ENCODE assay signal across 8 cellular contexts in genomic region chr22:37638351-37639069, GRCh38. TPM values are rescaled to one million over a fixed set of nuclear protein-coding genes. Genes with fewer than 3 reads are reported as not detected.
A peak's percentile ranks its signal among the peaks of the same experiment; 100 is the strongest.
DNase-seq lines count a peak whose midpoint lies in the region; TF ChIP-seq lines count a peak whose summit lies in the region.

No MANE protein-coding gene starts in this region.

- H3K36me3 ChIP-seq in Peyer's patch (peaks cover 0 to 10% (median 0%) of the 10 kb centered on the region in 3 donors), prostate gland (no peaks in the 10 kb centered on the region)

- no peaks in the 10 kb centered on the region for H3K9me3 ChIP-seq in Peyer's patch
- H3K9me3 ChIP-seq in prostate gland = no peaks in the 10 kb centered on the region

- intact Hi-C loops in prostate gland (cut with DNase I) = no loop called here

- H3K27ac ChIP-seq in Peyer's patch (peak overlapping the region; percentile 87 to 98 (median 94)), epithelial cell of prostate (peak overlapping the region; percentile 83), prostate gland (peak overlapping the region; percentile 73 to 80)

- peaks cover 28 to 80% (median 61%) of the 10 kb centered on the region in 4 donors for H3K4me1 ChIP-seq in Peyer's patch
- H3K4me1 ChIP-seq in prostate gland (replicated peaks) = no peaks in the 10 kb centered on the region

- DNase-seq in Peyer's patch (peak; percentile 51 to 89 (median 88)), epithelial cell of prostate (ENCODE audit: low read depth, low spot score) (no peak), prostate gland (ENCODE audit: low spot score) (no peak), inferior parietal cortex (ENCODE audit: extremely low spot score) (no peak), kidney glomerular epithelial cell (lab: John Stamatoyannopoulos, UW) (no peak), COR-L47 (lab: John Stamatoyannopoulos, UW) (no peak)
- no peak for DNase-seq in stimulated activated CD4-positive, alpha-beta T cell treated with anti-CD3 and anti-CD28 coated beads, Interleukin-4, amount 100 ng/mL, for 24 hours

- TF ChIP-seq POLR2A in GM19193 (IDR thresholded peaks at IDR 0.05; ENCODE audit: extremely low read depth, insufficient read depth, insufficient read length) (peak; percentile 4), Peyer's patch (IDR thresholded peaks at IDR 0.05) (peak; percentile 18 to 93), prostate gland (IDR thresholded peaks at IDR 0.05) (no peak)

- 50% methylated on average over 11 of the region's 11 CpGs for WGBS in prostate gland

- H3K4me3 ChIP-seq in Peyer's patch (peak overlapping the region; percentile 54 to 85 (median 78)), prostate gland (peak overlapping the region; percentile 57)

- peak in 1 of 6 experiments; percentile 20 for TF ChIP-seq CTCF in Peyer's patch (IDR thresholded peaks at IDR 0.05)
- no peak for TF ChIP-seq CTCF in prostate gland (IDR thresholded peaks at IDR 0.05)

- H3K27me3 ChIP-seq in Peyer's patch = no peaks in the 10 kb centered on the region
- no peaks in the 10 kb centered on the region for H3K27me3 ChIP-seq in prostate gland (replicated peaks; ENCODE audit: insufficient read depth)

RNA-seq across cellular contexts. Expression of gene SH3BP1, which starts 1.0 kb away (rescaled TPM):
- total RNA-seq in Peyer's patch (100 to 1,000 TPM in 1 of 4 donors, 10 to 100 TPM in 3; 55.0 to 135 (median 71.8) TPM), prostate gland (10 to 100 TPM; 10.9 to 12.0 TPM)

RNA-seq across cellular contexts. Expression of gene PDXP, which starts 20.0 kb away (rescaled TPM):
- total RNA-seq in Peyer's patch (100 to 1,000 TPM in 3 of 4 donors, 10 to 100 TPM in 1; 19.0 to 146 (median 111) TPM), prostate gland (10 to 100 TPM; 12.9 to 87.8 TPM)

RNA-seq across cellular contexts. Expression of gene GGA1, which starts 29.9 kb away (rescaled TPM):
- total RNA-seq in Peyer's patch (100 to 1,000 TPM in 3 of 4 donors, 10 to 100 TPM in 1; 67.1 to 189 (median 117) TPM), prostate gland (100 to 1,000 TPM in 1 of 2 donors, 10 to 100 TPM in 1; 43.9 to 146 TPM)

RNA-seq across cellular contexts. Expression of gene LGALS1, which starts 36.9 kb away (rescaled TPM):
- total RNA-seq in Peyer's patch = 100 to 1,000 TPM in 1 of 4 donors, 10 to 100 TPM in 3; 44.8 to 352 (median 73.5) TPM
- 1,000 to 10,000 TPM in 1 of 2 donors, 100 to 1,000 TPM in 1; 365 to 1,063 TPM for total RNA-seq in prostate gland

RNA-seq across cellular contexts. Expression of gene NOL12, which starts 47.6 kb away (rescaled TPM):
- total RNA-seq in Peyer's patch = 100 to 1,000 TPM in 1 of 4 donors, 10 to 100 TPM in 3; 37.5 to 144 (median 57.1) TPM
- 10 to 100 TPM; 39.6 to 49.0 TPM for total RNA-seq in prostate gland

Comparison
In these comparisons a context has a peak if more than half of its experiments do, and no peak if none do; other contexts are left out.
1. DNase-seq: peak in Peyer's patch (3 of 3); none in epithelial cell of prostate (single experiment), prostate gland (single experiment), inferior parietal cortex (single experiment), kidney glomerular epithelial cell (single experiment), COR-L47 (single experiment) and stimulated activated CD4-positive, alpha-beta T cell treated with anti-CD3 and anti-CD28 coated beads, Interleukin-4, amount 100 ng/mL, for 24 hours (single experiment).
2. RNA of gene SH3BP1, which starts 1.0 kb away (total RNA-seq): 55.0 to 135 TPM in Peyer's patch; 10.9 to 12.0 TPM in prostate gland; every median in the first group is over 4 times any median in the second.
3. Peak in every context shown above with its lines, with median percentiles within 50 percentile points of each other: H3K27ac ChIP-seq.